Comparison of ENCODE assay signal across 10 cellular contexts in genomic region chr17:28320215-28321061, GRCh38. TPM values are rescaled to one million over a fixed set of nuclear protein-coding genes. Genes with fewer than 3 reads are reported as not detected.
DNase-seq lines count a peak whose midpoint lies in the region; ATAC-seq and TF ChIP-seq lines count a peak whose summit lies in the region.
"Had no signal": no experiment of that assay in that cellular context is flagged by ENCODE, and none has a peak within 500 bp of the region (broad histone marks: within the 10 kb centered on the region; RNA-seq: fewer than 3 reads in every experiment).

No MANE protein-coding gene starts in this region.

- H3K27me3 ChIP-seq in CD8-positive, alpha-beta T cell (ENCODE audit: insufficient read depth, low read length) = no peaks in the 10 kb centered on the region
- no peaks in the 10 kb centered on the region for H3K27me3 ChIP-seq in Karpas-422 (ENCODE audit: low read length)

- H3K9me3 ChIP-seq in CD8-positive, alpha-beta T cell (ENCODE audit: low read length) = no peaks in the 10 kb centered on the region
- no peaks in the 10 kb centered on the region for H3K9me3 ChIP-seq in Karpas-422 (ENCODE audit: low read length)

- no peak overlapping the region for H3K27ac Mint-ChIP-seq in CD8-positive, alpha-beta T cell
- peak overlapping the region; percentile 13 for H3K27ac Mint-ChIP-seq in chondrocyte (ENCODE audit: unreplicated experiment)
- H3K27ac Mint-ChIP-seq in natural killer cell treated with Interleukin-12 subunit alpha and Interleukin-12 subunit beta and Interleukin-15 and Interleukin-18, amount 100 ng/mL, for 72 hours = peak overlapping the region; percentile 76 to 92

- H3K36me3 ChIP-seq in CD8-positive, alpha-beta T cell (ENCODE audit: insufficient read depth, low read length) = no peaks in the 10 kb centered on the region
- peaks cover 7% of the 10 kb centered on the region; the same call in 1 of the 2 replicates for H3K36me3 ChIP-seq in Karpas-422 (ENCODE audit: insufficient read depth, low read length)

- H3K27me3 Mint-ChIP-seq in CD8-positive, alpha-beta T cell (ENCODE audit: low read depth) = no peaks in the 10 kb centered on the region
- no peaks in the 10 kb centered on the region for H3K27me3 Mint-ChIP-seq in chondrocyte (ENCODE audit: low read depth)
- H3K27me3 Mint-ChIP-seq in natural killer cell treated with Interleukin-12 subunit alpha and Interleukin-12 subunit beta and Interleukin-15 and Interleukin-18, amount 100 ng/mL, for 72 hours = no peaks in the 10 kb centered on the region

- CTCF ChIA-PET in CD8-positive, alpha-beta T cell (lab: Charles Lee) = interaction anchor here (0.9 kb wide), 2 partner anchors 15 to 37 kb away, joined by 3 to 4 read pairs; partner anchors contain the start of gene TNFAIP1

- H2AFZ ChIP-seq in Karpas-422 (ENCODE audit: low read length) = no peak overlapping the region

- no peak for TF ChIP-seq CTCF in CD8-positive, alpha-beta T cell (IDR thresholded peaks at IDR 0.05)
- no peak for TF ChIP-seq CTCF in chondrocyte (IDR thresholded peaks at IDR 0.05)

- POLR2A ChIA-PET in CD8-positive, alpha-beta T cell (lab: Charles Lee) = interaction anchor here (1.1 to 2.5 kb wide), 3 partner anchors 9 to 37 kb away, joined by 3 to 9 read pairs (median 5); partner anchors contain the start of gene POLDIP2

- H3K4me3 Mint-ChIP-seq in CD8-positive, alpha-beta T cell = peak overlapping the region; percentile 84
- H3K4me3 Mint-ChIP-seq in chondrocyte (ENCODE audit: unreplicated experiment) = peak overlapping the region; percentile 92
- H3K4me3 Mint-ChIP-seq in natural killer cell treated with Interleukin-12 subunit alpha and Interleukin-12 subunit beta and Interleukin-15 and Interleukin-18, amount 100 ng/mL, for 72 hours = peak overlapping the region; percentile 95

- ATAC-seq in CD8-positive, alpha-beta T cell = no peak
- no peak for ATAC-seq in natural killer cell treated with Interleukin-12 subunit alpha and Interleukin-12 subunit beta and Interleukin-15 and Interleukin-18, amount 100 ng/mL, for 72 hours
- ATAC-seq in GM21526 (IDR thresholded peaks at IDR 0.05; ENCODE audit: low FRiP score, unreplicated experiment) = no peak
- ATAC-seq in GM21360 (IDR thresholded peaks at IDR 0.05; ENCODE audit: unreplicated experiment) = no peak
- ATAC-seq in HG02798 (IDR thresholded peaks at IDR 0.05; ENCODE audit: poor library complexity, unreplicated experiment) = no peak

- H3K4me3 ChIP-seq in CD8-positive, alpha-beta T cell (ENCODE audit: low read depth, low read length) = no peak overlapping the region
- H3K4me3 ChIP-seq in Karpas-422 (ENCODE audit: low read length) = peak overlapping the region; percentile 85

- intact Hi-C loops in CD8-positive, alpha-beta T cell (cut with DNase I, micrococcal nuclease) = no loop called here

- no peaks in the 10 kb centered on the region for H3K9me3 Mint-ChIP-seq in CD8-positive, alpha-beta T cell
- no peaks in the 10 kb centered on the region for H3K9me3 Mint-ChIP-seq in chondrocyte (ENCODE audit: low read depth)
- no peaks in the 10 kb centered on the region for H3K9me3 Mint-ChIP-seq in natural killer cell treated with Interleukin-12 subunit alpha and Interleukin-12 subunit beta and Interleukin-15 and Interleukin-18, amount 100 ng/mL, for 72 hours

- peaks cover 19% of the 10 kb centered on the region for H3K4me1 ChIP-seq in CD8-positive, alpha-beta T cell (ENCODE audit: insufficient read depth, low read length)
- H3K4me1 ChIP-seq in Karpas-422 (ENCODE audit: low read length) = peaks cover 37% of the 10 kb centered on the region

- H3K27ac ChIP-seq in CD8-positive, alpha-beta T cell (ENCODE audit: low read depth, low read length) = no peak overlapping the region
- peak overlapping the region; percentile 51; the same call in 1 of the 2 replicates for H3K27ac ChIP-seq in Karpas-422 (ENCODE audit: low read length)

- peaks cover 19% of the 10 kb centered on the region for H3K4me1 Mint-ChIP-seq in CD8-positive, alpha-beta T cell (ENCODE audit: low read depth)
- H3K4me1 Mint-ChIP-seq in chondrocyte (ENCODE audit: low read depth) = peaks cover 25% of the 10 kb centered on the region
- peaks cover 31 to 41% of the 10 kb centered on the region in 2 donors for H3K4me1 Mint-ChIP-seq in natural killer cell treated with Interleukin-12 subunit alpha and Interleukin-12 subunit beta and Interleukin-15 and Interleukin-18, amount 100 ng/mL, for 72 hours (ENCODE audit: low read depth in 2 of 2)

- H3K9ac ChIP-seq in Karpas-422 (ENCODE audit: low read length) = peak overlapping the region; percentile 84

- no peaks in the 10 kb centered on the region for H3K9me2 ChIP-seq in Karpas-422 (replicated peaks; ENCODE audit: insufficient read depth, low read length)

- peak overlapping the region; percentile 92 for H3K4me2 ChIP-seq in Karpas-422 (ENCODE audit: low read depth, low read length, poor library complexity, severe bottlenecking)

- no peaks in the 10 kb centered on the region for H4K20me1 ChIP-seq in Karpas-422 (ENCODE audit: insufficient read depth, low read depth, low read length)

- no peak for DNase-seq in CD8-positive, alpha-beta T cell
- no peak for DNase-seq in Karpas-422
- no peak for DNase-seq in chondrocyte (ENCODE audit: low spot score)
- DNase-seq in natural killer cell treated with Interleukin-12 subunit alpha and Interleukin-12 subunit beta and Interleukin-15 and Interleukin-18, amount 100 ng/mL, for 72 hours (ENCODE audit: low spot score) = no peak
- no peak for DNase-seq in NCI-H2171 treated with DMSO at 0.1 percent for 48 hours (lab: John Stamatoyannopoulos, UW)
- DNase-seq: NCI-H2081 had no signal

- H3K79me2 ChIP-seq in Karpas-422 (ENCODE audit: low read length) = peaks cover 72% of the 10 kb centered on the region

- H3K36me3 Mint-ChIP-seq in CD8-positive, alpha-beta T cell = no peaks in the 10 kb centered on the region
- H3K36me3 Mint-ChIP-seq in chondrocyte (ENCODE audit: low read depth) = no peaks in the 10 kb centered on the region
- H3K36me3 Mint-ChIP-seq in natural killer cell treated with Interleukin-12 subunit alpha and Interleukin-12 subunit beta and Interleukin-15 and Interleukin-18, amount 100 ng/mL, for 72 hours = no peaks in the 10 kb centered on the region

RNA-seq across cellular contexts. Expression of gene TMEM97, which starts 1.4 kb away (rescaled TPM):
- total RNA-seq in CD8-positive, alpha-beta T cell = 1 to 10 TPM; 3.7 to 4.6 TPM
- 38.9 and 74.3 TPM in 2 replicates for total RNA-seq in Karpas-422 (2014; rRNA removed; shearing (Covaris generic); ENCODE audit: low replicate concordance)
- 11.8 to 14.3 TPM (median 13.6 TPM) in 3 replicates for total RNA-seq in chondrocyte
- total RNA-seq in natural killer cell treated with Interleukin-12 subunit alpha and Interleukin-12 subunit beta and Interleukin-15 and Interleukin-18, amount 100 ng/mL, for 72 hours = 10 to 100 TPM; 30.7 to 60.4 TPM

RNA-seq across cellular contexts. Expression of gene IFT20, which starts 14.8 kb away (rescaled TPM):
- total RNA-seq in CD8-positive, alpha-beta T cell = 10 to 100 TPM; 32.5 to 34.6 TPM
- total RNA-seq in Karpas-422 (2014; rRNA removed; shearing (Covaris generic); ENCODE audit: low replicate concordance) = 44.5 and 56.6 TPM in 2 replicates
- 63.7 to 70.2 TPM (median 64.3 TPM) in 3 replicates for total RNA-seq in chondrocyte
- total RNA-seq in natural killer cell treated with Interleukin-12 subunit alpha and Interleukin-12 subunit beta and Interleukin-15 and Interleukin-18, amount 100 ng/mL, for 72 hours = 10 to 100 TPM; 17.7 to 18.2 TPM

RNA-seq across cellular contexts. Expression of gene TNFAIP1, which starts 15.1 kb away (rescaled TPM):
- 10 to 100 TPM; 15.3 to 15.5 TPM for total RNA-seq in CD8-positive, alpha-beta T cell
- total RNA-seq in Karpas-422 (2014; rRNA removed; shearing (Covaris generic); ENCODE audit: low replicate concordance) = 8.5 and 16.6 TPM in 2 replicates
- 52.0 to 79.5 TPM (median 74.0 TPM) in 3 replicates for total RNA-seq in chondrocyte
- 10 to 100 TPM; 20.4 to 24.9 TPM for total RNA-seq in natural killer cell treated with Interleukin-12 subunit alpha and Interleukin-12 subunit beta and Interleukin-15 and Interleukin-18, amount 100 ng/mL, for 72 hours

RNA-seq across cellular contexts. Expression of gene POLDIP2, which starts 36.9 kb away (rescaled TPM):
- 10 to 100 TPM; 26.8 to 27.5 TPM for total RNA-seq in CD8-positive, alpha-beta T cell
- total RNA-seq in Karpas-422 (2014; rRNA removed; shearing (Covaris generic); ENCODE audit: low replicate concordance) = 71.1 and 98.3 TPM in 2 replicates
- 70.1 to 70.8 TPM (median 70.4 TPM) in 3 replicates for total RNA-seq in chondrocyte
- 100 to 1,000 TPM in 1 of 2 donors, 10 to 100 TPM in 1; 74.9 to 122 TPM for total RNA-seq in natural killer cell treated with Interleukin-12 subunit alpha and Interleukin-12 subunit beta and Interleukin-15 and Interleukin-18, amount 100 ng/mL, for 72 hours

RNA-seq across cellular contexts. Expression of gene SEBOX, which starts 44.6 kb away (rescaled TPM):
- not detected for total RNA-seq in CD8-positive, alpha-beta T cell
- not detected in 2 replicates for total RNA-seq in Karpas-422 (2014; rRNA removed; shearing (Covaris generic); ENCODE audit: low replicate concordance)
- not detected in 3 replicates for total RNA-seq in chondrocyte
- not detected for total RNA-seq in natural killer cell treated with Interleukin-12 subunit alpha and Interleukin-12 subunit beta and Interleukin-15 and Interleukin-18, amount 100 ng/mL, for 72 hours
- total RNA-seq: frontal cortex had no signal
